13 cellular contexts compared by ENCODE assay signal in genomic region chr1:87044424-87044823, GRCh38.
DNase-seq lines count a peak whose midpoint lies in the region; ATAC-seq and TF ChIP-seq lines count a peak whose summit lies in the region.
"Had no signal": no experiment of that assay in that cellular context is flagged by ENCODE, and none has a peak within 500 bp of the region (broad histone marks: within the 10 kb centered on the region; RNA-seq: fewer than 3 reads in every experiment).

No MANE protein-coding gene starts in this region.

- peaks cover 43% of the 10 kb centered on the region for H3K4me1 Mint-ChIP-seq in CD4-positive, alpha-beta T cell (ENCODE audit: low read depth)
- no peaks in the 10 kb centered on the region for H3K4me1 Mint-ChIP-seq in endothelial cell (ENCODE audit: unreplicated experiment)

- H4K20me1 ChIP-seq in PC-9 (ENCODE audit: insufficient read depth), result no peaks in the 10 kb centered on the region

- intact Hi-C loops in CD4-positive, alpha-beta T cell (cut with DNase I, micrococcal nuclease), result loop anchor here in 1 of 2 experiments (1.0 to 2.0 kb wide), 2 partner anchors 40 to 130 kb away; partner anchors contain the start of genes HS2ST1 and SELENOF
- intact Hi-C loops in PC-9 (cut with micrococcal nuclease; ENCODE audit: unreplicated experiment), result no loop called here

- BruUV-seq in PC-9 (replicated peaks; lab: Mats Ljungman, UMichigan), result no TSS peak

- peaks cover 14% of the 10 kb centered on the region for H3K9me3 Mint-ChIP-seq in CD4-positive, alpha-beta T cell
- H3K9me3 Mint-ChIP-seq in endothelial cell (ENCODE audit: unreplicated experiment), result no peaks in the 10 kb centered on the region

- ATAC-seq in CD4-positive, alpha-beta T cell (ENCODE audit: poor library complexity), result peak; percentile 4
- ATAC-seq in GM18909 (IDR thresholded peaks at IDR 0.05; ENCODE audit: poor library complexity, unreplicated experiment), result peak; percentile 43
- ATAC-seq in HG02759 (IDR thresholded peaks at IDR 0.05; ENCODE audit: unreplicated experiment), result peak; percentile 47
- no peak for ATAC-seq in HG02610 (IDR thresholded peaks at IDR 0.05; ENCODE audit: unreplicated experiment)

- H3K27me3 Mint-ChIP-seq in CD4-positive, alpha-beta T cell, result no peaks in the 10 kb centered on the region
- no peaks in the 10 kb centered on the region for H3K27me3 Mint-ChIP-seq in endothelial cell (ENCODE audit: unreplicated experiment)

- no peak overlapping the region for H3K27ac ChIP-seq in CD4-positive, alpha-beta T cell (ENCODE audit: low read depth, low read length)
- H3K27ac ChIP-seq in KOPT-K1 (ENCODE audit: low read depth, low read length, poor library complexity, severe bottlenecking), result peak overlapping the region; percentile 55
- H3K27ac ChIP-seq in PC-9, result no peak overlapping the region
- H3K27ac ChIP-seq: GM23248 had no signal

- TF ChIP-seq CTCF in CD4-positive, alpha-beta T cell (IDR thresholded peaks at IDR 0.05), result no peak
- TF ChIP-seq CTCF in endothelial cell (IDR thresholded peaks at IDR 0.05; ENCODE audit: unreplicated experiment) (no peak), PC-9 (conservative IDR thresholded peaks at IDR 0.05) (no peak)

- H3K4me2 ChIP-seq in PC-9, result no peak overlapping the region

- no peaks in the 10 kb centered on the region for H3K27me3 ChIP-seq in CD4-positive, alpha-beta T cell (ENCODE audit: control insufficient read depth, insufficient read depth, low read length)
- H3K27me3 ChIP-seq in PC-9 (ENCODE audit: insufficient read depth, low read depth), result no peaks in the 10 kb centered on the region

- no peaks in the 10 kb centered on the region for H3K79me2 ChIP-seq in PC-9 (ENCODE audit: low read depth)

- no peak overlapping the region for H2AFZ ChIP-seq in PC-9
- H2AFZ ChIP-seq: GM23248 had no signal

- no peaks in the 10 kb centered on the region for H3F3A ChIP-seq in PC-9 (ENCODE audit: insufficient read depth, low read depth)

- no peak for DNase-seq in CD4-positive, alpha-beta T cell
- DNase-seq in stimulated activated naive CD4-positive, alpha-beta T cell treated with Interleukin-2 at 50 U/mL for 16 hours (lab: John Stamatoyannopoulos, UW), result no peak
- DNase-seq in endothelial cell (ENCODE audit: low spot score) (no peak), PC-9 (no peak)
- DNase-seq: activated T-cell treated with anti-CD3 and anti-CD28 coated beads, Interleukin-2, amount 50 U/mL, for 4 hours; GM23248; NCI-H1930; T-helper 9 cell had no signal

- no peak overlapping the region for H3K4me3 ChIP-seq in PC-9
- H3K4me3 ChIP-seq: GM23248 had no signal

- POLR2A ChIA-PET in CD4-positive, alpha-beta T cell (lab: Charles Lee), result interaction anchor here (1.1 to 1.8 kb wide), 2 partner anchors 130 to 648 kb away, joined by 3 to 7 read pairs; partner anchors contain the start of genes HS2ST1, ODF2L and SELENOF
- POLR2A ChIA-PET in PC-9 (lab: Charles Lee; ENCODE audit: unreplicated experiment), result no interaction called here

- H3K36me3 Mint-ChIP-seq in CD4-positive, alpha-beta T cell (ENCODE audit: low read depth), result peaks cover 11% of the 10 kb centered on the region
- H3K36me3 Mint-ChIP-seq in endothelial cell (ENCODE audit: low read depth, unreplicated experiment), result no peaks in the 10 kb centered on the region

- H3K27ac Mint-ChIP-seq in CD4-positive, alpha-beta T cell, result peak overlapping the region; percentile 73
- H3K27ac Mint-ChIP-seq in endothelial cell (ENCODE audit: unreplicated experiment), result no peak overlapping the region
- H3K27ac Mint-ChIP-seq: nephron had no signal

- H3K36me3 ChIP-seq in KOPT-K1 (ENCODE audit: insufficient read depth, low read length) (no peaks in the 10 kb centered on the region; the same call in 1 of the 2 replicates), PC-9 (ENCODE audit: low read depth) (no peaks in the 10 kb centered on the region)

- H3K4me1 ChIP-seq in PC-9 (replicated peaks; ENCODE audit: insufficient read depth), result no peaks in the 10 kb centered on the region

- 0 out of 2 replicates have a peak, but pooled peaks cover 8% of the 10 kb centered on the region for H3K9me2 ChIP-seq in PC-9 (ENCODE audit: insufficient read depth)

- CTCF ChIA-PET in CD4-positive, alpha-beta T cell (lab: Charles Lee), result interaction anchor here (0.8 to 1.4 kb wide), 2 partner anchors 11 to 51 kb away, joined by 3 to 6 read pairs; no protein-coding TSS in a partner anchor
- CTCF ChIA-PET in PC-9 (lab: Charles Lee), result no interaction called here

- peak overlapping the region; percentile 23 for H3K4me3 Mint-ChIP-seq in CD4-positive, alpha-beta T cell
- H3K4me3 Mint-ChIP-seq in endothelial cell (ENCODE audit: unreplicated experiment), result no peak overlapping the region
- H3K4me3 Mint-ChIP-seq: nephron had no signal

- H3K9me3 ChIP-seq in CD4-positive, alpha-beta T cell (ENCODE audit: control insufficient read depth, low read length), result peaks cover 7% of the 10 kb centered on the region
- H3K9me3 ChIP-seq in KOPT-K1 (ENCODE audit: insufficient read depth, low read length, poor library complexity, severe bottlenecking) (peaks cover 17% of the 10 kb centered on the region), PC-9 (ENCODE audit: insufficient read depth, low read depth) (no peaks in the 10 kb centered on the region; the same call in 1 of the 2 replicates)
